ENCODE assay signal across 1 cellular context in genomic region chr3:12705374-12705926, GRCh38.
TF ChIP-seq lines count a peak whose summit lies in the region.

No MANE protein-coding gene starts in this region.

TF ChIP-seq in HepG2, 621 proteins besides CTCF, POLR2A, EP300 and RAD21 (continued from another document):
- TF ChIP-seq HNRNPH1 (optimal IDR thresholded peaks at IDR 0.05; ENCODE audit: low read depth, low read length), result no peak
- TF ChIP-seq PBX2 (CRISPR knock-in tag; IDR thresholded peaks at IDR 0.05), result no peak
